ENCODE assay signal across 13 cellular contexts in the genomic region with DNA sequence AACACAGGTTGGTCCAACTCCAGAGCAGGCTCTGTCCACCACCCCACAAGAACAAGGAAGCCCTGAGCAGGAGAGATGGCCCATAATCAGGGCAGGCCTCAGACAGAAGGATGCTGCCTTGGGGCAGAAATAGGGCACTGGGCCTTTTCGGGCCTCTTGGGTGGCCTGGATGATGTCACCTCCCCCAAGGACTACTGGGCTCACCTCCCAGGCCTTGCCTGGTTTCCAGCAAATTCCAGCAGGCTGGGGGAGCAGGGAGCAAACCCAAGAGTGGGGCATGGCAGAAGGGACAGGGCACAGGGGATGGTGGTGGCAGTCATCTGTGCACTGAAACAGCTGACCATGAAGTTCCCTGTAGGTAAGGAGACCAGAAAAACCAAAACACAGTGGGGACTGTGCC. TPM values are rescaled to one million over a fixed set of nuclear protein-coding genes. Genes with fewer than 3 reads are reported as not detected.
"Had no signal": no experiment of that assay in that cellular context is flagged by ENCODE, and none has a peak within 500 bp of the region (broad histone marks: within the 10 kb centered on the region; RNA-seq: fewer than 3 reads in every experiment).

No MANE protein-coding gene starts in this region.

- H3K36me3 ChIP-seq: upper lobe of right lung had no signal

- H2AFZ ChIP-seq: hepatocyte had no signal

- H3K27me3 ChIP-seq: hepatocyte, upper lobe of right lung had no signal

- H3K27ac ChIP-seq: epithelial cell of prostate, hepatocyte, upper lobe of right lung had no signal

- DNase-seq: activated CD4-positive, alpha-beta T cell treated with anti-CD3 and anti-CD28 coated beads, Interleukin-2, amount 10 ng/mL, durations not matched to agents 24 days and 14 days; activated CD8-positive, alpha-beta T cell treated with anti-CD3 and anti-CD28 coated beads, Interleukin-2, amount 10 ng/mL, durations not matched to agents 7 days and 5 days; aorta; islet precursor cell; natural killer cell; occipital lobe; right cardiac atrium; stimulated activated CD4-positive, alpha-beta T cell treated with anti-CD3 and anti-CD28 coated beads, Interleukin-4, amount 100 ng/mL, for 4 hours; stimulated activated naive CD8-positive, alpha-beta T cell treated with anti-CD3 and anti-CD28 coated beads, Interleukin-15, amount 100 ng/mL, for 72 hours; upper lobe of right lung had no signal

- H3K4me2 ChIP-seq: hepatocyte, smooth muscle cell had no signal

- H3K9me3 ChIP-seq: upper lobe of right lung had no signal

- ATAC-seq: activated CD8-positive, alpha-beta T cell treated with anti-CD3 and anti-CD28 coated beads, Interleukin-2, amount 10 ng/mL, durations not matched to agents 7 days and 5 days; natural killer cell; right cardiac atrium; stimulated activated naive CD8-positive, alpha-beta T cell treated with anti-CD3 and anti-CD28 coated beads, Interleukin-15, amount 100 ng/mL, for 72 hours; upper lobe of right lung had no signal

- H3K4me3 ChIP-seq: hepatocyte, smooth muscle cell, upper lobe of right lung had no signal

RNA-seq across cellular contexts. Expression of a gene that starts 16.5 kb away (rescaled TPM):
- total RNA-seq: natural killer cell had no signal
